In the genomic region with DNA sequence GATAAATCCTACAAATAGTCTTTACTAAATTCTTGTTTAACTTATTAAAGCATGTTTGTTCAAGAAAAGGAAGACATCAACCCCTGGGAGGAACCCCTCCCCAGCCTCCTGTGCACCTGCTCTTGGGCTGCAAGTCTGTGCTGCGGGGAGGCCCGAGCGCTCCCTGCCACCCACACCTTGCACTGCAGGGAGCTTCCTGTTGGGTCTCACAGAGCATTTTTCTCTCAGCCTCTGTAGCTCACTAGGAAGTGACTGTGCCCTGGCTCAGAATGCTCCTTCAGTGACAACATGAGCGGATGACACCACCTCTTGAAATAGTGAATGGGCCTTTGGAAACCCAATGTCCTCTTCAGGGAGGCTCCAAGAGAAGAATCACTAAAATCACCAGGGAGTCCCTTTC, we compare ENCODE assay signal across 7 cellular contexts.
DNase-seq lines count a peak whose midpoint lies in the region; ATAC-seq, FAIRE-seq and TF ChIP-seq lines count a peak whose summit lies in the region.
"Not testable (repeated sequence)": the region's sequence is repeated elsewhere in the genome, so short reads cannot be mapped to it uniquely, and the experiment has no call there.

No MANE protein-coding gene starts in this region.

- WGBS in GM12878 (ENCODE audit: insufficient coverage, insufficient replicate concordance, low lambda C conversion rate, missing lambda C conversion rate) = no CpG with 5 or more reads among the region's 4 CpGs

- H3K27ac ChIP-seq in GM12878 (ENCODE audit: control insufficient read depth, insufficient read depth) = not testable (repeated sequence)

- TF ChIP-seq CTCF in GM12878 (IDR thresholded peaks at IDR 0.05 in 2 of 3, conservative IDR thresholded peaks at IDR 0.05 in 1 of 3; ENCODE audit: control insufficient read depth in 2 of 3, extremely low read depth in 1 of 3, insufficient read depth in 1 of 3, low read depth in 3 of 3, low read length in 3 of 3) = not testable (repeated sequence)

- not testable (repeated sequence) for TF ChIP-seq RAD21 in GM12878 (IDR thresholded peaks at IDR 0.05; ENCODE audit: insufficient read depth, low read depth, low read length)

- TF ChIP-seq EP300 in GM12878 (IDR thresholded peaks at IDR 0.05; ENCODE audit: borderline replicate concordance in 1 of 2, control insufficient read depth in 1 of 2, low read depth in 2 of 2, low read length in 2 of 2) = not testable (repeated sequence)

- CTCF ChIA-PET in GM12878 (lab: Yijun Ruan, JAX) = not testable (repeated sequence)

- ATAC-seq in GM18517 (IDR thresholded peaks at IDR 0.05; ENCODE audit: unreplicated experiment) = peak; percentile 69
- ATAC-seq in GM19372 (IDR thresholded peaks at IDR 0.05; ENCODE audit: low read depth, unreplicated experiment) = peak; percentile 75
- peak; percentile 72 for ATAC-seq in GM21529 (IDR thresholded peaks at IDR 0.05; ENCODE audit: unreplicated experiment)
- peak; percentile 72 for ATAC-seq in HG02852 (IDR thresholded peaks at IDR 0.05; ENCODE audit: unreplicated experiment)
- ATAC-seq in HG03108 (IDR thresholded peaks at IDR 0.05; ENCODE audit: unreplicated experiment) = peak; percentile 73
- peak; percentile 74 for ATAC-seq in HG03565 (IDR thresholded peaks at IDR 0.05; ENCODE audit: unreplicated experiment)
- peak; percentile 87 for ATAC-seq in GM12878

- not testable (repeated sequence) for DNase-seq in GM12878 (ENCODE audit: low read depth, low spot score)

- H3K4me3 ChIP-seq in GM12878 = not testable (repeated sequence)

- TF ChIP-seq POLR2A in GM12878 (IDR thresholded peaks at IDR 0.05; ENCODE audit: low read depth, low read length) = not testable (repeated sequence)

- not testable (repeated sequence) for H3K79me2 ChIP-seq in GM12878 (ENCODE audit: control insufficient read depth, insufficient read depth, low read length)

- POLR2A ChIA-PET in GM12878 (lab: Charles Lee) = not testable (repeated sequence)

- BruUV-seq in GM12878 (replicated peaks; lab: Mats Ljungman, UMichigan) = not testable (repeated sequence)

- not testable (repeated sequence) for FAIRE-seq in GM12878 (lab: Jason Lieb, UNC)

- SMC1A ChIA-PET in GM12878 (lab: Charles Lee; ENCODE audit: uncharacterized antibody, unreplicated experiment) = not testable (repeated sequence)

- not testable (repeated sequence) for H3K36me3 ChIP-seq in GM12878 (ENCODE audit: control insufficient read depth in 2 of 2, insufficient read depth in 2 of 2, low read length in 1 of 2)

- H3K4me1 ChIP-seq in GM12878 (ENCODE audit: control insufficient read depth, insufficient read depth, low read length) = not testable (repeated sequence)

- H3K9me3 ChIP-seq in GM12878 (replicated peaks; ENCODE audit: control insufficient read depth, insufficient read depth, low read length) = not testable (repeated sequence)

- H4K20me1 ChIP-seq in GM12878 (ENCODE audit: control insufficient read depth, insufficient read depth) = not testable (repeated sequence)

- H3K4me2 ChIP-seq in GM12878 (ENCODE audit: control insufficient read depth, insufficient read depth) = not testable (repeated sequence)

- not testable (repeated sequence) for H3K27me3 ChIP-seq in GM12878 (replicated peaks in 1 of 2; ENCODE audit: control insufficient read depth in 2 of 2, insufficient read depth in 2 of 2, low read length in 1 of 2)

- in situ Hi-C loops in GM12878 (cut with MboI) = not testable (repeated sequence)

- H3K9ac ChIP-seq in GM12878 (ENCODE audit: control insufficient read depth, insufficient read depth, low read length) = not testable (repeated sequence)

- H2AFZ ChIP-seq in GM12878 (ENCODE audit: control insufficient read depth, low read depth, low read length) = not testable (repeated sequence)

- RAD21 ChIA-PET in GM12878 (lab: Charles Lee; ENCODE audit: unreplicated experiment) = not testable (repeated sequence)

- intact Hi-C loops in GM12878 (cut with micrococcal nuclease; ENCODE audit: unreplicated experiment) = not testable (repeated sequence)
